1 cellular context compared by ENCODE assay signal in genomic region chr10:84863675-84864074, GRCh38.
TF ChIP-seq lines count a peak whose summit lies in the region.

No MANE protein-coding gene starts in this region.

TF ChIP-seq in H1, 55 proteins besides CTCF, POLR2A, EP300 and RAD21:
- TF ChIP-seq SRF (IDR thresholded peaks at IDR 0.05; ENCODE audit: low read depth, low read length), result no peak
- no peak for TF ChIP-seq EGR1 (IDR thresholded peaks at IDR 0.05; ENCODE audit: borderline replicate concordance, low read depth, low read length)
- TF ChIP-seq SAP30 (IDR thresholded peaks at IDR 0.05; ENCODE audit: insufficient read depth, insufficient replicate concordance, low read length), result no peak
- no peak for TF ChIP-seq TCF12 (IDR thresholded peaks at IDR 0.05; ENCODE audit: low read depth, low read length)
